Comparison of ENCODE assay signal across 25 cellular contexts in the genomic region with DNA sequence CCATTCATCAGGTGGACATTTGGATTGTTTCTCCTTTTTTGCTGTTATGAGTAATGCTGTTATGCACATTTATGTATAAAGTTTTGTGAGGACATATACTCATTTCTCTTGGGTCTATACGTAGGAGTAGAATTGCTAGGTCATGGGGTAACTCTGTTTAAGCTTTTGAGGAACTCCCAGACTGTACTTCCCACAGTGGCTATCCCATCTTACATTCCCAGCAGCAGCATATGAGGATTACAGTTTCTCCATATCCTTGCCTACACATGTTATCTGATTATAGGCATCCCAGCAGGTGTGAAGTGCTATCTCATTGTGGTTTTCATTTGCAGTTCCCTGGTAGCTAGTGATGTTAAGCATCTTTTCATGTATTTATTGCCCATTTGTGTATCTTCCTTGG. TPM values are rescaled to one million over a fixed set of nuclear protein-coding genes. Genes with fewer than 3 reads are reported as not detected.
A peak's percentile ranks its signal among the peaks of the same experiment; 100 is the strongest.
DNase-seq lines count a peak whose midpoint lies in the region; ATAC-seq, FAIRE-seq and TF ChIP-seq lines count a peak whose summit lies in the region.
"Had no signal": no experiment of that assay in that cellular context is flagged by ENCODE, and none has a peak within 500 bp of the region (broad histone marks: within the 10 kb centered on the region; RNA-seq: fewer than 3 reads in every experiment).

No MANE protein-coding gene starts in this region.

- no peaks in the 10 kb centered on the region for H4K20me1 ChIP-seq in K562 (replicated peaks; ENCODE audit: control insufficient read depth, insufficient read depth, low read length)

- BruUV-seq in K562 (replicated peaks; lab: Mats Ljungman, UMichigan): no TSS peak

- CTCF ChIA-PET in K562 (lab: Yijun Ruan, JAX; ENCODE audit: low intra/inter-chr PET ratio) (no interaction called here), HEK293T (lab: Yijun Ruan, JAX) (no interaction called here)

- no peak for ATAC-seq in K562
- no peak for ATAC-seq in HG03469 (IDR thresholded peaks at IDR 0.05; ENCODE audit: unreplicated experiment)
- ATAC-seq: A549, GM12878 had no signal

- TF ChIP-seq CTCF in K562 (IDR thresholded peaks at IDR 0.05 in 2 of 3, conservative IDR thresholded peaks at IDR 0.05 in 1 of 3; ENCODE audit: insufficient read depth in 2 of 3, low read depth in 1 of 3, low read length in 3 of 3): no peak

- H3K27ac ChIP-seq in K562 (ENCODE audit: extremely low read depth, low read depth, low read length): no peak overlapping the region
- H3K27ac ChIP-seq: 22Rv1; A549; BLaER1 treated with 17β-estradiol and CSF1 and Interleukin-3, amounts not matched to agents 10 nM and 100 nM; C4-2B had no signal

- POLR2A ChIA-PET in K562 (lab: Yijun Ruan, JAX): no interaction called here
- POLR2A ChIA-PET in HEK293T (lab: Yijun Ruan, JAX): no interaction called here

- peak; percentile 9; the same call in 1 of the 2 replicates for TF ChIP-seq EP300 in K562 (IDR thresholded peaks at IDR 0.05; ENCODE audit: low read length)

- DNase-seq in NCI-H82 (lab: John Stamatoyannopoulos, UW) (peak; percentile 16), NCI-H82 treated with DMSO at 0.1 percent for 48 hours (lab: John Stamatoyannopoulos, UW; ENCODE audit: unreplicated experiment) (no peak), CD1c-positive myeloid dendritic cell (ENCODE audit: extremely low spot score) (peak; percentile 54), K562 (ENCODE audit: extremely low read depth in 1 of 4, low spot score in 3 of 4) (peak in 2 of 4 experiments; percentile 22 to 36), HEK293T (ENCODE audit: extremely low spot score) (no peak)
- DNase-seq: AML-193; CD4-positive, alpha-beta memory T cell; CD4-positive, CD25-positive, alpha-beta regulatory T cell; CD8-positive, alpha-beta memory T cell; COR-L47; DMS 273 treated with DMSO at 0.1 percent for 48 hours; DMS153; DMS53; DMS79; DND-41; EL; GDM1 had no signal

- peak; percentile 79 for FAIRE-seq in K562 (lab: Jason Lieb, UNC)
- FAIRE-seq: A549, GM12878, GM12892, GM18507 had no signal

- H2AFZ ChIP-seq in K562 (ENCODE audit: low read depth, low read length): no peak overlapping the region

- peaks cover 2% of the 10 kb centered on the region for H3K9me1 ChIP-seq in K562 (ENCODE audit: control insufficient read depth, insufficient read depth, low read length)

- TF ChIP-seq POLR2A in K562 (conservative IDR thresholded peaks at IDR 0.05): no peak

- WGBS in K562 (ENCODE audit: insufficient coverage, low coverage, missing lambda C conversion rate): 6% methylated on average over 1 of the region's 1 CpG

- peaks cover 12 to 31% of the 10 kb centered on the region in 2 experiments; a peak in 4 of 5 replicates for H3K4me1 ChIP-seq in K562 (replicated peaks in 1 of 2; ENCODE audit: control insufficient read depth in 2 of 2, insufficient read depth in 2 of 2, low read length in 2 of 2)

- no peak for TF ChIP-seq RAD21 in K562 (CRISPR knock-in tag; conservative IDR thresholded peaks at IDR 0.05 in 1 of 2, IDR thresholded peaks at IDR 0.05 in 1 of 2)

- in situ Hi-C loops in K562 (cut with MboI): no loop called here

- H3K4me3 ChIP-seq in K562: no peak overlapping the region
- H3K4me3 ChIP-seq: A549; BLaER1 treated with 17β-estradiol and CSF1 and Interleukin-3, amounts not matched to agents 10 nM and 100 nM; GM12878 had no signal

- intact Hi-C loops in K562 (cut with micrococcal nuclease): no loop called here

- H3K9ac ChIP-seq in K562 (ENCODE audit: insufficient read depth in 1 of 2, low read depth in 2 of 2, low read length in 2 of 2): no peak overlapping the region
- H3K9ac ChIP-seq: BLaER1 treated with 17β-estradiol and CSF1 and Interleukin-3, amounts not matched to agents 10 nM and 100 nM had no signal

- peaks cover 28% of the 10 kb centered on the region for H3K79me2 ChIP-seq in K562 (ENCODE audit: control insufficient read depth, insufficient read depth, low read length)

- peak overlapping the region; percentile 8; the same call in 1 of the 2 replicates for H3K4me2 ChIP-seq in K562 (ENCODE audit: insufficient read depth, low read length)
- H3K4me2 ChIP-seq: A549; BLaER1 treated with 17β-estradiol and CSF1 and Interleukin-3, amounts not matched to agents 10 nM and 100 nM had no signal

- peaks cover 28% of the 10 kb centered on the region; the same call in 2 of the 3 replicates for H3K36me3 ChIP-seq in K562 (ENCODE audit: control insufficient read depth, insufficient read depth, low read length)

- H3K27me3 ChIP-seq in K562 (ENCODE audit: control insufficient read depth in 2 of 2, insufficient read depth in 2 of 2, low read length in 2 of 2): no peaks in the 10 kb centered on the region
- H3K27me3 ChIP-seq: BLaER1 treated with 17β-estradiol and CSF1 and Interleukin-3, amounts not matched to agents 10 nM and 100 nM had no signal

- no peaks in the 10 kb centered on the region for H3K9me3 ChIP-seq in K562 (replicated peaks; ENCODE audit: control insufficient read depth, insufficient read depth, low read depth, low read length)
- H3K9me3 ChIP-seq: BLaER1 treated with 17β-estradiol and CSF1 and Interleukin-3, amounts not matched to agents 10 nM and 100 nM had no signal

RNA-seq across cellular contexts. Expression of a gene that starts 5.9 kb away (rescaled TPM):
- 8.8 and 18.4 TPM in 2 replicates for total RNA-seq in K562 (2011; cell fraction: chromatin; rRNA removed; ENCODE audit: low replicate concordance)
- total RNA-seq in K562 (2011; cell fraction: nucleolus; rRNA removed): 11.1 and 14.3 TPM in 2 replicates
- 13.6 and 15.6 TPM in 2 replicates for total RNA-seq in K562 (2011; cell fraction: nucleoplasm; rRNA removed)
- 2.6 and 3.0 TPM in 2 replicates for total RNA-seq in K562 (2014; rRNA removed)
- total RNA-seq in K562 (2014; rRNA removed; fragmentation: Illumina TruSeq; extraction: Trizol): 3.0 and 3.1 TPM in 2 replicates
- total RNA-seq in K562 (2015; rRNA removed; fragmentation: Illumina TruSeq; extraction: Trizol): 4.0 and 4.1 TPM in 2 replicates
- 5.3 and 5.4 TPM in 2 replicates for total RNA-seq in K562 (2021)
- 4.8 and 5.7 TPM in 2 replicates for polyA plus RNA-seq in K562 (2011; rRNA removed)
- 6.2 TPM in 2 replicates for polyA plus RNA-seq in K562 (2011; cell fraction: cytosol; rRNA removed)
- 5.1 and 5.3 TPM in 2 replicates for polyA plus RNA-seq in K562 (2011; cell fraction: nucleus; rRNA removed)
- polyA plus RNA-seq in K562 (2012): 1.8 and 2.5 TPM in 2 replicates
- 3.0 and 3.2 TPM in 2 replicates for polyA plus RNA-seq in K562 (2014; fragmentation: Illumina TruSeq; extraction: Trizol)
- polyA plus RNA-seq in K562 (2014; fragmentation: Nextera tagmentation; extraction: Ambion mirVana): 1 to 10 TPM in 1 of 2 experiments, under 1 TPM in 1; 0.98 to 1.9 TPM
- 2.5 and 2.7 TPM in 2 replicates for polyA plus RNA-seq in K562 (2014; rRNA removed)
- 8.5 and 10.1 TPM in 2 replicates for polyA minus RNA-seq in K562 (2011; rRNA and poly(A)+ RNA removed)
- polyA minus RNA-seq in K562 (2011; cell fraction: cytosol; rRNA and poly(A)+ RNA removed): 3.3 and 4.2 TPM in 2 replicates
- 4.4 and 6.1 TPM in 2 replicates for polyA minus RNA-seq in K562 (2011; cell fraction: nucleus; rRNA and poly(A)+ RNA removed)

RNA-seq across cellular contexts. Expression of a gene that starts 20.6 kb away (rescaled TPM):
- 2.7 and 6.5 TPM in 2 replicates for total RNA-seq in K562 (2011; cell fraction: chromatin; rRNA removed; ENCODE audit: low replicate concordance)
- 3.0 and 4.8 TPM in 2 replicates for total RNA-seq in K562 (2011; cell fraction: nucleolus; rRNA removed)
- total RNA-seq in K562 (2011; cell fraction: nucleoplasm; rRNA removed): 4.9 and 5.3 TPM in 2 replicates
- total RNA-seq in K562 (2014; rRNA removed) (19.8 and 24.6 TPM in 2 replicates), K562 (2014; rRNA removed; fragmentation: Illumina TruSeq; extraction: Trizol) (0.76 and 0.96 TPM in 2 replicates), K562 (2015; rRNA removed; fragmentation: Illumina TruSeq; extraction: Trizol) (3.1 and 3.6 TPM in 2 replicates), K562 (2021) (11.8 and 12.1 TPM in 2 replicates)
- polyA plus RNA-seq in K562 (2011; rRNA removed) (2.6 and 5.7 TPM in 2 replicates), K562 (2014; fragmentation: Illumina TruSeq; extraction: Trizol) (0.10 and 1.5 TPM in 2 replicates), K562 (2014; fragmentation: Nextera tagmentation; extraction: Ambion mirVana) (1 to 10 TPM; 1.2 to 2.4 TPM), K562 (2014; rRNA removed) (14.0 and 15.9 TPM in 2 replicates)
- polyA plus RNA-seq in K562 (2011; cell fraction: cytosol; rRNA removed): 14.5 and 55.0 TPM in 2 replicates
- 4.9 and 5.4 TPM in 2 replicates for polyA plus RNA-seq in K562 (2011; cell fraction: nucleus; rRNA removed)
- 12.0 and 15.2 TPM in 2 replicates for polyA plus RNA-seq in K562 (2012)
- 0.51 and 0.56 TPM in 2 replicates for polyA minus RNA-seq in K562 (2011; rRNA and poly(A)+ RNA removed)
- 0.48 and 3.5 TPM in 2 replicates for polyA minus RNA-seq in K562 (2011; cell fraction: cytosol; rRNA and poly(A)+ RNA removed)
- polyA minus RNA-seq in K562 (2011; cell fraction: nucleus; rRNA and poly(A)+ RNA removed): 1.3 and 1.6 TPM in 2 replicates

RNA-seq across cellular contexts. Expression of a gene that starts 27.5 kb away (rescaled TPM):
- 81.2 and 112 TPM in 2 replicates for total RNA-seq in K562 (2011; cell fraction: chromatin; rRNA removed; ENCODE audit: low replicate concordance)
- 58.4 and 68.7 TPM in 2 replicates for total RNA-seq in K562 (2011; cell fraction: nucleolus; rRNA removed)
- total RNA-seq in K562 (2011; cell fraction: nucleoplasm; rRNA removed): 96.3 and 156 TPM in 2 replicates
- total RNA-seq in K562 (2014; rRNA removed) (114 and 130 TPM in 2 replicates), K562 (2014; rRNA removed; fragmentation: Illumina TruSeq; extraction: Trizol) (111 and 114 TPM in 2 replicates), K562 (2015; rRNA removed; fragmentation: Illumina TruSeq; extraction: Trizol) (123 and 136 TPM in 2 replicates), K562 (2021) (84.5 and 90.3 TPM in 2 replicates)
- polyA plus RNA-seq in K562 (2011; rRNA removed) (66.9 and 87.6 TPM in 2 replicates), K562 (2014; fragmentation: Illumina TruSeq; extraction: Trizol) (136 and 153 TPM in 2 replicates), K562 (2014; fragmentation: Nextera tagmentation; extraction: Ambion mirVana) (100 to 1,000 TPM; 261 to 299 TPM), K562 (2014; rRNA removed) (109 and 119 TPM in 2 replicates)
- 48.8 and 49.6 TPM in 2 replicates for polyA plus RNA-seq in K562 (2011; cell fraction: cytosol; rRNA removed)
- 180 and 251 TPM in 2 replicates for polyA plus RNA-seq in K562 (2011; cell fraction: nucleus; rRNA removed)
- 76.9 and 94.1 TPM in 2 replicates for polyA plus RNA-seq in K562 (2012)
- 61.6 and 69.6 TPM in 2 replicates for polyA minus RNA-seq in K562 (2011; rRNA and poly(A)+ RNA removed)
- 21.6 and 23.1 TPM in 2 replicates for polyA minus RNA-seq in K562 (2011; cell fraction: cytosol; rRNA and poly(A)+ RNA removed)
- 105 and 140 TPM in 2 replicates for polyA minus RNA-seq in K562 (2011; cell fraction: nucleus; rRNA and poly(A)+ RNA removed)

RNA-seq across cellular contexts. Expression of a gene that starts 29.9 kb away (rescaled TPM):
- 4.1 and 7.1 TPM in 2 replicates for total RNA-seq in K562 (2011; cell fraction: chromatin; rRNA removed; ENCODE audit: low replicate concordance)
- total RNA-seq in K562 (2011; cell fraction: nucleolus; rRNA removed): 3.7 and 6.0 TPM in 2 replicates
- 1.8 and 2.1 TPM in 2 replicates for total RNA-seq in K562 (2011; cell fraction: nucleoplasm; rRNA removed)
- total RNA-seq in K562 (2014; rRNA removed) (0.45 and 0.98 TPM in 2 replicates), K562 (2014; rRNA removed; fragmentation: Illumina TruSeq; extraction: Trizol) (0.22 and 0.29 TPM in 2 replicates), K562 (2015; rRNA removed; fragmentation: Illumina TruSeq; extraction: Trizol) (0.43 and 0.57 TPM in 2 replicates), K562 (2021) (0.89 and 0.96 TPM in 2 replicates)
- polyA plus RNA-seq in K562 (2011; rRNA removed) (0.96 and 0.98 TPM in 2 replicates), K562 (2014; fragmentation: Illumina TruSeq; extraction: Trizol) (0.24 and 0.36 TPM in 2 replicates), K562 (2014; fragmentation: Nextera tagmentation; extraction: Ambion mirVana) (under 1 TPM in 1 of 2 experiments, not detected in 1; 0.06 TPM), K562 (2014; rRNA removed) (0.56 and 0.63 TPM in 2 replicates)
- 0.81 and 2.7 TPM in 2 replicates for polyA plus RNA-seq in K562 (2011; cell fraction: cytosol; rRNA removed)
- polyA plus RNA-seq in K562 (2011; cell fraction: nucleus; rRNA removed): 3.2 and 8.8 TPM in 2 replicates
- polyA plus RNA-seq in K562 (2012): 1.0 and 2.0 TPM in 2 replicates
- polyA minus RNA-seq in K562 (2011; rRNA and poly(A)+ RNA removed): 0.74 and 0.93 TPM in 2 replicates
- polyA minus RNA-seq in K562 (2011; cell fraction: cytosol; rRNA and poly(A)+ RNA removed): 0.57 and 0.82 TPM in 2 replicates
- polyA minus RNA-seq in K562 (2011; cell fraction: nucleus; rRNA and poly(A)+ RNA removed): 1.5 and 2.1 TPM in 2 replicates

RNA-seq across cellular contexts. Expression of a gene that starts 48.1 kb away (rescaled TPM):
- total RNA-seq in K562 (2011; cell fraction: chromatin; rRNA removed; ENCODE audit: low replicate concordance): 1.00 TPM in 1 of 2 replicates, not detected in the other
- 0.83 and 1.1 TPM in 2 replicates for total RNA-seq in K562 (2011; cell fraction: nucleolus; rRNA removed)
- total RNA-seq in K562 (2011; cell fraction: nucleoplasm; rRNA removed): 0.31 and 0.37 TPM in 2 replicates
- total RNA-seq in K562 (2014; rRNA removed): 1.8 and 2.1 TPM in 2 replicates
- not detected in 2 replicates for total RNA-seq in K562 (2014; rRNA removed; fragmentation: Illumina TruSeq; extraction: Trizol)
- total RNA-seq in K562 (2015; rRNA removed; fragmentation: Illumina TruSeq; extraction: Trizol): 0.11 TPM in 2 replicates
- 0.54 and 1.2 TPM in 2 replicates for total RNA-seq in K562 (2021)
- polyA plus RNA-seq in K562 (2011; rRNA removed): 0.21 and 0.28 TPM in 2 replicates
- polyA plus RNA-seq in K562 (2011; cell fraction: cytosol; rRNA removed): 0.55 and 3.2 TPM in 2 replicates
- 0.62 and 1.3 TPM in 2 replicates for polyA plus RNA-seq in K562 (2011; cell fraction: nucleus; rRNA removed)
- 0.43 and 1.1 TPM in 2 replicates for polyA plus RNA-seq in K562 (2012)
- 0.10 TPM in 1 of 2 replicates, not detected in the other for polyA plus RNA-seq in K562 (2014; fragmentation: Illumina TruSeq; extraction: Trizol)
- not detected for polyA plus RNA-seq in K562 (2014; fragmentation: Nextera tagmentation; extraction: Ambion mirVana)
- 0.57 and 0.73 TPM in 2 replicates for polyA plus RNA-seq in K562 (2014; rRNA removed)
- not detected in 2 replicates for polyA minus RNA-seq in K562 (2011; rRNA and poly(A)+ RNA removed)
- 0.67 and 1.1 TPM in 2 replicates for polyA minus RNA-seq in K562 (2011; cell fraction: cytosol; rRNA and poly(A)+ RNA removed)
- 0.44 and 0.54 TPM in 2 replicates for polyA minus RNA-seq in K562 (2011; cell fraction: nucleus; rRNA and poly(A)+ RNA removed)

Comparison
In these comparisons a context has a peak if more than half of its experiments do, and no peak if none do; other contexts are left out.
1. DNase-seq: peak in NCI-H82 (single experiment) and CD1c-positive myeloid dendritic cell (single experiment); none in NCI-H82 treated with DMSO at 0.1 percent for 48 hours (single experiment) and HEK293T (single experiment).